Comparison of ENCODE assay signal across 8 cellular contexts in the genomic region with DNA sequence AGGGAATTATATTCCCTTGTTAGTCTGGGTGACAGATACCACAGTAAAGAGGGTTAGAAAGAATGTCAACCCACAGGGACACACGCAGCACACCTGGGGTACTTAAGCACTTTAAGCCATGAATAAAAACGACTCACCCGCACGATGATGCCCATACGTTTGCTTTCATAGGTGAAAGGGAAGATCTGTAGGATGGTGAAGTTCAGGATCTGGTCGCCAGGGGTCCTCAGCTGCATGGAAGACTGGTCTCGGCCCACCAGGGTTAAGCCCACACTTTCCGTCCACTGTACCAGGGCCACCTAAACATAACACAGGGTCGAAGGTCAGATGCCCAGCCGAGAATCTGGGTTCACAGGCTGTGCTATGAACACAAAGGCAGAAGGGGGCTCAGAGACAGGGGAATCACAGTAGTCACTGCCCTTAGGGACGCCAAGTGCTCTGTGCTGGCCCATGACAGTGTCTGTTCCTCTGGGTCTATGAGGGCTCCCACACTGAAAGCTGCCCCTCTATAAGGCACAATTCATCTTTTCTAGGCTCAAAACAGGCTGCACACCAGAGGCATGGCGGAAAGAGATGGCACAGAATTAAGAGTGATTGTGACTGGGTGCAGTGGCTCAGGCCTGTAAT.
DNase-seq lines count a peak whose midpoint lies in the region; ATAC-seq, FAIRE-seq and TF ChIP-seq lines count a peak whose summit lies in the region.

No MANE protein-coding gene starts in this region.

- CTCF ChIA-PET in activated naive CD4-positive, alpha-beta T cell treated with anti-CD3 and anti-CD28 coated beads, Interleukin-2, amount 10 ng/mL, durations not matched to agents 7 days and 5 days (lab: Charles Lee), result interaction anchor here (0.7 to 1.4 kb wide), 4 partner anchors 266 to 647 kb away, joined by 3 read pairs; no protein-coding TSS in a partner anchor

- no peaks in the 10 kb centered on the region for H3K9me3 Mint-ChIP-seq in activated naive CD4-positive, alpha-beta T cell treated with anti-CD3 and anti-CD28 coated beads, Interleukin-2, amount 10 ng/mL, durations not matched to agents 7 days and 5 days

- H3K4me1 Mint-ChIP-seq in activated naive CD4-positive, alpha-beta T cell treated with anti-CD3 and anti-CD28 coated beads, Interleukin-2, amount 10 ng/mL, durations not matched to agents 7 days and 5 days, result no peaks in the 10 kb centered on the region

- no peak overlapping the region for H3K4me3 ChIP-seq in RWPE2 (ENCODE audit: severe bottlenecking)
- no peak overlapping the region for H3K4me3 ChIP-seq in cardiac muscle cell

- no peaks in the 10 kb centered on the region for H3K36me3 ChIP-seq in RWPE2 (ENCODE audit: low read depth)
- H3K36me3 ChIP-seq in cardiac muscle cell, result no peaks in the 10 kb centered on the region

- no peaks in the 10 kb centered on the region for H3K36me3 Mint-ChIP-seq in activated naive CD4-positive, alpha-beta T cell treated with anti-CD3 and anti-CD28 coated beads, Interleukin-2, amount 10 ng/mL, durations not matched to agents 7 days and 5 days

- H3K9me3 ChIP-seq in RWPE2 (ENCODE audit: severe bottlenecking) (no peaks in the 10 kb centered on the region), cardiac muscle cell (ENCODE audit: low read depth) (no peaks in the 10 kb centered on the region)

- H3K27ac ChIP-seq in RWPE2 (ENCODE audit: poor library complexity, severe bottlenecking) (no peak overlapping the region), cardiac muscle cell (no peak overlapping the region)

- no peaks in the 10 kb centered on the region for H3K27me3 ChIP-seq in RWPE2 (ENCODE audit: insufficient read depth, poor library complexity, severe bottlenecking)
- no peaks in the 10 kb centered on the region for H3K27me3 ChIP-seq in cardiac muscle cell

- H3K4me1 ChIP-seq in RWPE2 (ENCODE audit: insufficient read depth, poor library complexity, severe bottlenecking) (peaks cover 9% of the 10 kb centered on the region), cardiac muscle cell (ENCODE audit: low read depth) (no peaks in the 10 kb centered on the region)

- peaks cover 39% of the 10 kb centered on the region for H3K27me3 Mint-ChIP-seq in activated naive CD4-positive, alpha-beta T cell treated with anti-CD3 and anti-CD28 coated beads, Interleukin-2, amount 10 ng/mL, durations not matched to agents 7 days and 5 days

- H3K27ac Mint-ChIP-seq in activated naive CD4-positive, alpha-beta T cell treated with anti-CD3 and anti-CD28 coated beads, Interleukin-2, amount 10 ng/mL, durations not matched to agents 7 days and 5 days, result no peak overlapping the region

- peak; percentile 98 for FAIRE-seq in HTR-8/SVneo (lab: Jason Lieb, UNC)

- ATAC-seq in RWPE2 (ENCODE audit: low read depth) (peak; percentile 67), GM21529 (IDR thresholded peaks at IDR 0.05; ENCODE audit: unreplicated experiment) (no peak), HG02970 (IDR thresholded peaks at IDR 0.05; ENCODE audit: low FRiP score, unreplicated experiment) (no peak)

- TF ChIP-seq CTCF in RWPE2 (IDR thresholded peaks at IDR 0.05; ENCODE audit: poor library complexity, severe bottlenecking) (peak; percentile 100), cardiac muscle cell (IDR thresholded peaks at IDR 0.05; ENCODE audit: low read depth, low read length) (peak; percentile 88)

- H3K4me3 Mint-ChIP-seq in activated naive CD4-positive, alpha-beta T cell treated with anti-CD3 and anti-CD28 coated beads, Interleukin-2, amount 10 ng/mL, durations not matched to agents 7 days and 5 days, result no peak overlapping the region

- peak; percentile 66 for DNase-seq in EL
- peak; percentile 93 for DNase-seq in HTR-8/SVneo (ENCODE audit: insufficient read length, low spot score)
- no peak for DNase-seq in RWPE2 (ENCODE audit: low spot score)
- peak; percentile 64 for DNase-seq in activated naive CD4-positive, alpha-beta T cell treated with anti-CD3 and anti-CD28 coated beads, Interleukin-2, amount 10 ng/mL, durations not matched to agents 7 days and 5 days
- peak; percentile 72 to 82 for DNase-seq in cardiac muscle cell (ENCODE audit: low read depth in 1 of 2, low spot score in 1 of 2)
- DNase-seq in renal cortical epithelial cell (ENCODE audit: low read depth), result peak; percentile 23
